In the genomic region with DNA sequence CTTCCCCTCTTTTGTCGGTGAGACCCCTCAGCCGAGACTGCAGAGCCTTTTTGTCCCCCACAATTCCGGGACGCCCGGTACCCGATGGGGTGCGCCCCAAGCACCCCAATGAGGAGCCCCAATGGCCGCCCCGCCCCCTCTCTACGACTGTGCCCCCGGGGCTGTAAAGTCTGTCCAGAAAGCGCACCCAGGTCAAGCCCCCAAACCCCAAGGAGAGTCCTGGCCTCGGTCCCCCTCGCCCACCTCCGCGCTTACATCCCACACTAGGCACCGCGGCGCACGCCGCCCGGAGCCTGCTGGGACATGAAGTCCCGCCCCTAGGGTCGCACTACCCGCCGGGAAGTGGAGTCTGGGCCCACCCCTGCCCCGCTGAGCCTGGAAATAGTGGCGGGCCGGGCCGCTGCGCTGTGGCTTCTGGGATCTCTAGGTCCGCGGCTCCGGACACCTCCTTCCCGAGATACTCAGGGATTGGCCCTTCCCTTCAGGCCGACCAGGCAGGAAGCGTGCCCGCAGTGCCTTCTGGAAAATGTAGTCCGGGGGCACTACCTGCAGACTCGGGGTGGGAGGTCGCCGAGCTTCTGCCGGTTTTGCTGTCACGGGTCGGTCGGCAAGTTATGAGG, we compare ENCODE assay signal across 2 cellular contexts.
A peak's percentile ranks its signal among the peaks of the same experiment; 100 is the strongest.
TF ChIP-seq lines count a peak whose summit lies in the region.

A gene (minus strand): TSS at position 281 of the 620 bp plus-strand sequence. CDS start 442 bp downstream, outside the sequence.

TF ChIP-seq in HEK293, 187 proteins besides CTCF, POLR2A, EP300 and RAD21 (continued from another document and continues in another):
- TF ChIP-seq ZBTB20 (tag by site-specific recombination; IDR thresholded peaks at IDR 0.05) (peak; percentile 62; the same call in 1 of the 2 replicates), ZNF843 (tag by site-specific recombination; IDR thresholded peaks at IDR 0.05) (no peak), SALL2 (tag by site-specific recombination; IDR thresholded peaks at IDR 0.05; ENCODE audit: borderline replicate concordance) (no peak), SP3 (tag by site-specific recombination; IDR thresholded peaks at IDR 0.05) (peak; percentile 76), KLF9 (tag by site-specific recombination; IDR thresholded peaks at IDR 0.05; ENCODE audit: low read depth) (peak; percentile 63; the same call in 1 of the 2 replicates), BCL11B (tag by site-specific recombination; IDR thresholded peaks at IDR 0.05; ENCODE audit: low read depth) (0 out of 2 replicates have a peak, but pooled peaks have one; percentile 25), ZNF138 (tag by site-specific recombination; IDR thresholded peaks at IDR 0.05; ENCODE audit: borderline replicate concordance) (no peak), ZNF529 (tag by site-specific recombination; IDR thresholded peaks at IDR 0.05; ENCODE audit: insufficient replicate concordance) (no peak), IKZF3 (tag by site-specific recombination; IDR thresholded peaks at IDR 0.05) (peak; percentile 97), EGR2 (tag by site-specific recombination; IDR thresholded peaks at IDR 0.05; ENCODE audit: low read depth) (peak; percentile 70), ZBTB7A (tag by site-specific recombination; IDR thresholded peaks at IDR 0.05; ENCODE audit: low read depth) (peak; percentile 73; the same call in 1 of the 2 replicates)
- TF ChIP-seq, protein P1, sequence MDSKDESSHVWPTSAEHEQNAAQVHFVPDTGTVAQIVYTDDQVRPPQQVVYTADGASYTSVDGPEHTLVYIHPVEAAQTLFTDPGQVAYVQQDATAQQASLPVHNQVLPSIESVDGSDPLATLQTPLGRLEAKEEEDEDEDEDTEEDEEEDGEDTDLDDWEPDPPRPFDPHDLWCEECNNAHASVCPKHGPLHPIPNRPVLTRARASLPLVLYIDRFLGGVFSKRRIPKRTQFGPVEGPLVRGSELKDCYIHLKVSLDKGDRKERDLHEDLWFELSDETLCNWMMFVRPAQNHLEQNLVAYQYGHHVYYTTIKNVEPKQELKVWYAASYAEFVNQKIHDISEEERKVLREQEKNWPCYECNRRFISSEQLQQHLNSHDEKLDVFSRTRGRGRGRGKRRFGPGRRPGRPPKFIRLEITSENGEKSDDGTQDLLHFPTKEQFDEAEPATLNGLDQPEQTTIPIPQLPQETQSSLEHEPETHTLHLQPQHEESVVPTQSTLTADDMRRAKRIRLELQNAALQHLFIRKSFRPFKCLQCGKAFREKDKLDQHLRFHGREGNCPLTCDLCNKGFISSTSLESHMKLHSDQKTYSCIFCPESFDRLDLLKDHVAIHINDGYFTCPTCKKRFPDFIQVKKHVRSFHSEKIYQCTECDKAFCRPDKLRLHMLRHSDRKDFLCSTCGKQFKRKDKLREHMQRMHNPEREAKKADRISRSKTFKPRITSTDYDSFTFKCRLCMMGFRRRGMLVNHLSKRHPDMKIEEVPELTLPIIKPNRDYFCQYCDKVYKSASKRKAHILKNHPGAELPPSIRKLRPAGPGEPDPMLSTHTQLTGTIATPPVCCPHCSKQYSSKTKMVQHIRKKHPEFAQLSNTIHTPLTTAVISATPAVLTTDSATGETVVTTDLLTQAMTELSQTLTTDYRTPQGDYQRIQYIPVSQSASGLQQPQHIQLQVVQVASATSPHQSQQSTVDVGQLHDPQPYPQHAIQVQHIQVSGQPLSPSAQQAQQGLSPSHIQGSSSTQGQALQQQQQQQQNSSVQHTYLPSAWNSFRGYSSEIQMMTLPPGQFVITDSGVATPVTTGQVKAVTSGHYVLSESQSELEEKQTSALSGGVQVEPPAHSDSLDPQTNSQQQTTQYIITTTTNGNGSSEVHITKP (tag by site-specific recombination; IDR thresholded peaks at IDR 0.05): peak; percentile 47; the same call in 1 of the 2 replicates
- TF ChIP-seq, protein P2, sequence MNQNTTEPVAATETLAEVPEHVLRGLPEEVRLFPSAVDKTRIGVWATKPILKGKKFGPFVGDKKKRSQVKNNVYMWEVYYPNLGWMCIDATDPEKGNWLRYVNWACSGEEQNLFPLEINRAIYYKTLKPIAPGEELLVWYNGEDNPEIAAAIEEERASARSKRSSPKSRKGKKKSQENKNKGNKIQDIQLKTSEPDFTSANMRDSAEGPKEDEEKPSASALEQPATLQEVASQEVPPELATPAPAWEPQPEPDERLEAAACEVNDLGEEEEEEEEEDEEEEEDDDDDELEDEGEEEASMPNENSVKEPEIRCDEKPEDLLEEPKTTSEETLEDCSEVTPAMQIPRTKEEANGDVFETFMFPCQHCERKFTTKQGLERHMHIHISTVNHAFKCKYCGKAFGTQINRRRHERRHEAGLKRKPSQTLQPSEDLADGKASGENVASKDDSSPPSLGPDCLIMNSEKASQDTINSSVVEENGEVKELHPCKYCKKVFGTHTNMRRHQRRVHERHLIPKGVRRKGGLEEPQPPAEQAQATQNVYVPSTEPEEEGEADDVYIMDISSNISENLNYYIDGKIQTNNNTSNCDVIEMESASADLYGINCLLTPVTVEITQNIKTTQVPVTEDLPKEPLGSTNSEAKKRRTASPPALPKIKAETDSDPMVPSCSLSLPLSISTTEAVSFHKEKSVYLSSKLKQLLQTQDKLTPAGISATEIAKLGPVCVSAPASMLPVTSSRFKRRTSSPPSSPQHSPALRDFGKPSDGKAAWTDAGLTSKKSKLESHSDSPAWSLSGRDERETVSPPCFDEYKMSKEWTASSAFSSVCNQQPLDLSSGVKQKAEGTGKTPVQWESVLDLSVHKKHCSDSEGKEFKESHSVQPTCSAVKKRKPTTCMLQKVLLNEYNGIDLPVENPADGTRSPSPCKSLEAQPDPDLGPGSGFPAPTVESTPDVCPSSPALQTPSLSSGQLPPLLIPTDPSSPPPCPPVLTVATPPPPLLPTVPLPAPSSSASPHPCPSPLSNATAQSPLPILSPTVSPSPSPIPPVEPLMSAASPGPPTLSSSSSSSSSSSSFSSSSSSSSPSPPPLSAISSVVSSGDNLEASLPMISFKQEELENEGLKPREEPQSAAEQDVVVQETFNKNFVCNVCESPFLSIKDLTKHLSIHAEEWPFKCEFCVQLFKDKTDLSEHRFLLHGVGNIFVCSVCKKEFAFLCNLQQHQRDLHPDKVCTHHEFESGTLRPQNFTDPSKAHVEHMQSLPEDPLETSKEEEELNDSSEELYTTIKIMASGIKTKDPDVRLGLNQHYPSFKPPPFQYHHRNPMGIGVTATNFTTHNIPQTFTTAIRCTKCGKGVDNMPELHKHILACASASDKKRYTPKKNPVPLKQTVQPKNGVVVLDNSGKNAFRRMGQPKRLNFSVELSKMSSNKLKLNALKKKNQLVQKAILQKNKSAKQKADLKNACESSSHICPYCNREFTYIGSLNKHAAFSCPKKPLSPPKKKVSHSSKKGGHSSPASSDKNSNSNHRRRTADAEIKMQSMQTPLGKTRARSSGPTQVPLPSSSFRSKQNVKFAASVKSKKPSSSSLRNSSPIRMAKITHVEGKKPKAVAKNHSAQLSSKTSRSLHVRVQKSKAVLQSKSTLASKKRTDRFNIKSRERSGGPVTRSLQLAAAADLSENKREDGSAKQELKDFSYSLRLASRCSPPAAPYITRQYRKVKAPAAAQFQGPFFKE (tag by site-specific recombination; IDR thresholded peaks at IDR 0.05; ENCODE audit: borderline replicate concordance): no peak
- TF ChIP-seq, protein P3, sequence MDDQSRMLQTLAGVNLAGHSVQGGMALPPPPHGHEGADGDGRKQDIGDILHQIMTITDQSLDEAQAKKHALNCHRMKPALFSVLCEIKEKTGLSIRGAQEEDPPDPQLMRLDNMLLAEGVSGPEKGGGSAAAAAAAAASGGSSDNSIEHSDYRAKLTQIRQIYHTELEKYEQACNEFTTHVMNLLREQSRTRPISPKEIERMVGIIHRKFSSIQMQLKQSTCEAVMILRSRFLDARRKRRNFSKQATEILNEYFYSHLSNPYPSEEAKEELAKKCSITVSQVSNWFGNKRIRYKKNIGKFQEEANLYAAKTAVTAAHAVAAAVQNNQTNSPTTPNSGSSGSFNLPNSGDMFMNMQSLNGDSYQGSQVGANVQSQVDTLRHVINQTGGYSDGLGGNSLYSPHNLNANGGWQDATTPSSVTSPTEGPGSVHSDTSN (CRISPR knock-in tag; IDR thresholded peaks at IDR 0.05): peak; percentile 64; the same call in 1 of the 2 replicates

TF ChIP-seq in SK-N-SH, 30 proteins besides CTCF, POLR2A, EP300 and RAD21 (continued from another document):
- peak; percentile 47 for TF ChIP-seq NRF1 (IDR thresholded peaks at IDR 0.05; ENCODE audit: low read depth, low read length)
- TF ChIP-seq SMC3 (IDR thresholded peaks at IDR 0.05; ENCODE audit: low read depth, low read length): no peak
- TF ChIP-seq, protein P4, sequence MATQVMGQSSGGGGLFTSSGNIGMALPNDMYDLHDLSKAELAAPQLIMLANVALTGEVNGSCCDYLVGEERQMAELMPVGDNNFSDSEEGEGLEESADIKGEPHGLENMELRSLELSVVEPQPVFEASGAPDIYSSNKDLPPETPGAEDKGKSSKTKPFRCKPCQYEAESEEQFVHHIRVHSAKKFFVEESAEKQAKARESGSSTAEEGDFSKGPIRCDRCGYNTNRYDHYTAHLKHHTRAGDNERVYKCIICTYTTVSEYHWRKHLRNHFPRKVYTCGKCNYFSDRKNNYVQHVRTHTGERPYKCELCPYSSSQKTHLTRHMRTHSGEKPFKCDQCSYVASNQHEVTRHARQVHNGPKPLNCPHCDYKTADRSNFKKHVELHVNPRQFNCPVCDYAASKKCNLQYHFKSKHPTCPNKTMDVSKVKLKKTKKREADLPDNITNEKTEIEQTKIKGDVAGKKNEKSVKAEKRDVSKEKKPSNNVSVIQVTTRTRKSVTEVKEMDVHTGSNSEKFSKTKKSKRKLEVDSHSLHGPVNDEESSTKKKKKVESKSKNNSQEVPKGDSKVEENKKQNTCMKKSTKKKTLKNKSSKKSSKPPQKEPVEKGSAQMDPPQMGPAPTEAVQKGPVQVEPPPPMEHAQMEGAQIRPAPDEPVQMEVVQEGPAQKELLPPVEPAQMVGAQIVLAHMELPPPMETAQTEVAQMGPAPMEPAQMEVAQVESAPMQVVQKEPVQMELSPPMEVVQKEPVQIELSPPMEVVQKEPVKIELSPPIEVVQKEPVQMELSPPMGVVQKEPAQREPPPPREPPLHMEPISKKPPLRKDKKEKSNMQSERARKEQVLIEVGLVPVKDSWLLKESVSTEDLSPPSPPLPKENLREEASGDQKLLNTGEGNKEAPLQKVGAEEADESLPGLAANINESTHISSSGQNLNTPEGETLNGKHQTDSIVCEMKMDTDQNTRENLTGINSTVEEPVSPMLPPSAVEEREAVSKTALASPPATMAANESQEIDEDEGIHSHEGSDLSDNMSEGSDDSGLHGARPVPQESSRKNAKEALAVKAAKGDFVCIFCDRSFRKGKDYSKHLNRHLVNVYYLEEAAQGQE (IDR thresholded peaks at IDR 0.05; ENCODE audit: low read depth, low read length): no peak
- TF ChIP-seq, protein P5, sequence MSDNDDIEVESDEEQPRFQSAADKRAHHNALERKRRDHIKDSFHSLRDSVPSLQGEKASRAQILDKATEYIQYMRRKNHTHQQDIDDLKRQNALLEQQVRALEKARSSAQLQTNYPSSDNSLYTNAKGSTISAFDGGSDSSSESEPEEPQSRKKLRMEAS (IDR thresholded peaks at IDR 0.05; ENCODE audit: low read depth): peak; percentile 68
- TF ChIP-seq EZH2phosphoT487 (IDR thresholded peaks at IDR 0.05; ENCODE audit: borderline replicate concordance, low read depth): no peak
- peak; percentile 53; the same call in 1 of the 2 replicates for TF ChIP-seq TAF1 (IDR thresholded peaks at IDR 0.05; ENCODE audit: borderline replicate concordance, low read depth, low read length)
- no peak for TF ChIP-seq FOXM1 (IDR thresholded peaks at IDR 0.05; ENCODE audit: low read depth)
- TF ChIP-seq FOSL2 (IDR thresholded peaks at IDR 0.05; ENCODE audit: borderline replicate concordance, low read depth): no peak
- TF ChIP-seq POLR2AphosphoS5 (IDR thresholded peaks at IDR 0.05; ENCODE audit: low read depth, low read length): peak; percentile 79
- no peak for TF ChIP-seq TCF12 (IDR thresholded peaks at IDR 0.05)
- TF ChIP-seq YY1 (IDR thresholded peaks at IDR 0.05; ENCODE audit: low read depth): peak; percentile 51; the same call in 1 of the 2 replicates
- TF ChIP-seq RFX5 (IDR thresholded peaks at IDR 0.05; ENCODE audit: low read length): no peak
- no peak for TF ChIP-seq NFIC (IDR thresholded peaks at IDR 0.05; ENCODE audit: borderline replicate concordance)
- TF ChIP-seq GABPA (IDR thresholded peaks at IDR 0.05; ENCODE audit: low read depth): peak; percentile 77
- TF ChIP-seq MEF2A (IDR thresholded peaks at IDR 0.05; ENCODE audit: borderline replicate concordance, low read depth): no peak
- TF ChIP-seq TEAD4 (IDR thresholded peaks at IDR 0.05; ENCODE audit: borderline replicate concordance, insufficient read depth): no peak
- no peak for TF ChIP-seq RCOR1 (IDR thresholded peaks at IDR 0.05; ENCODE audit: low read length)
- TF ChIP-seq, protein P6, sequence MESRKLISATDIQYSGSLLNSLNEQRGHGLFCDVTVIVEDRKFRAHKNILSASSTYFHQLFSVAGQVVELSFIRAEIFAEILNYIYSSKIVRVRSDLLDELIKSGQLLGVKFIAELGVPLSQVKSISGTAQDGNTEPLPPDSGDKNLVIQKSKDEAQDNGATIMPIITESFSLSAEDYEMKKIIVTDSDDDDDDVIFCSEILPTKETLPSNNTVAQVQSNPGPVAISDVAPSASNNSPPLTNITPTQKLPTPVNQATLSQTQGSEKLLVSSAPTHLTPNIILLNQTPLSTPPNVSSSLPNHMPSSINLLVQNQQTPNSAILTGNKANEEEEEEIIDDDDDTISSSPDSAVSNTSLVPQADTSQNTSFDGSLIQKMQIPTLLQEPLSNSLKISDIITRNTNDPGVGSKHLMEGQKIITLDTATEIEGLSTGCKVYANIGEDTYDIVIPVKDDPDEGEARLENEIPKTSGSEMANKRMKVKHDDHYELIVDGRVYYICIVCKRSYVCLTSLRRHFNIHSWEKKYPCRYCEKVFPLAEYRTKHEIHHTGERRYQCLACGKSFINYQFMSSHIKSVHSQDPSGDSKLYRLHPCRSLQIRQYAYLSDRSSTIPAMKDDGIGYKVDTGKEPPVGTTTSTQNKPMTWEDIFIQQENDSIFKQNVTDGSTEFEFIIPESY (IDR thresholded peaks at IDR 0.05; ENCODE audit: borderline replicate concordance, low read depth): no peak
- TF ChIP-seq GATA2 (CRISPR knock-in tag; IDR thresholded peaks at IDR 0.05): no peak
- peak; percentile 91 for TF ChIP-seq MXI1 (IDR thresholded peaks at IDR 0.05; ENCODE audit: low read depth, low read length)
- TF ChIP-seq, protein P3 (IDR thresholded peaks at IDR 0.05): no peak
